Comparison of ENCODE assay signal across 1 cellular context in the genomic region with DNA sequence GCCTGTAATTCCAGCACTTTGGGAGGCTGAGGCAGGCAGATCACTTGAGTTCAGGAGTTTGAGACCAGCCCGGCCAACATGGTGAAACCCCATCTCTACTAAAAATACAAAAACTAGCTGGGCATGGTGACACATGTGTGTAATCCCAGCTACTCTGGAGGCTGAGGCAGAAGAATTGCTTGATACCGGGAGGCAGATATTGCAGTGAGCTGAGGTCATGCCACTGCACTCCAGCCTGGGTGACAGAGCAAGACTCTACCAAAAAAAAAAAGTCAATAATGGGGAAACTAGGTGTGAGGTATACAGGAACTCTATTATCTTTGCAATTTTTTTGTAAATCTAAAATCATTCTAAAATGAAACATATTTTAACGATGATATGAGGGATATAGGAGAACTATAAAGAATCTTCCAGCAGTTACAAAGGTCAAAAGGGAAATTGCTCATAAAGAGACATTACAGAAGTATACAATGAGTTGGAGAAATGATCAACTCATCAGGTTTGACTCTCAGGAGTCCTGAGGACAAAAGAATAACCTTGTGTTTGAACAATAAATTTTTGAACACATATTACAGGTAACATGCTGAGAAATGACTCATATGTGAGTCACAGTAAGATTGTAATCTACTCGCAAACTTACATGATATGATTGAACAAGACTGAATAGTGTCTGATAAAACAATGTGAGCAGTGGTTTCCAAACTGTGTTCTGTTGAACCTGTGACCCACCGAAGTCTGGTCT.
A peak's percentile ranks its signal among the peaks of the same experiment; 100 is the strongest.
TF ChIP-seq lines count a peak whose summit lies in the region.

No MANE protein-coding gene starts in this region.

TF ChIP-seq in HEK293, 187 proteins besides CTCF, POLR2A, EP300 and RAD21 (continued from another document and continues in another):
- TF ChIP-seq, protein P1, sequence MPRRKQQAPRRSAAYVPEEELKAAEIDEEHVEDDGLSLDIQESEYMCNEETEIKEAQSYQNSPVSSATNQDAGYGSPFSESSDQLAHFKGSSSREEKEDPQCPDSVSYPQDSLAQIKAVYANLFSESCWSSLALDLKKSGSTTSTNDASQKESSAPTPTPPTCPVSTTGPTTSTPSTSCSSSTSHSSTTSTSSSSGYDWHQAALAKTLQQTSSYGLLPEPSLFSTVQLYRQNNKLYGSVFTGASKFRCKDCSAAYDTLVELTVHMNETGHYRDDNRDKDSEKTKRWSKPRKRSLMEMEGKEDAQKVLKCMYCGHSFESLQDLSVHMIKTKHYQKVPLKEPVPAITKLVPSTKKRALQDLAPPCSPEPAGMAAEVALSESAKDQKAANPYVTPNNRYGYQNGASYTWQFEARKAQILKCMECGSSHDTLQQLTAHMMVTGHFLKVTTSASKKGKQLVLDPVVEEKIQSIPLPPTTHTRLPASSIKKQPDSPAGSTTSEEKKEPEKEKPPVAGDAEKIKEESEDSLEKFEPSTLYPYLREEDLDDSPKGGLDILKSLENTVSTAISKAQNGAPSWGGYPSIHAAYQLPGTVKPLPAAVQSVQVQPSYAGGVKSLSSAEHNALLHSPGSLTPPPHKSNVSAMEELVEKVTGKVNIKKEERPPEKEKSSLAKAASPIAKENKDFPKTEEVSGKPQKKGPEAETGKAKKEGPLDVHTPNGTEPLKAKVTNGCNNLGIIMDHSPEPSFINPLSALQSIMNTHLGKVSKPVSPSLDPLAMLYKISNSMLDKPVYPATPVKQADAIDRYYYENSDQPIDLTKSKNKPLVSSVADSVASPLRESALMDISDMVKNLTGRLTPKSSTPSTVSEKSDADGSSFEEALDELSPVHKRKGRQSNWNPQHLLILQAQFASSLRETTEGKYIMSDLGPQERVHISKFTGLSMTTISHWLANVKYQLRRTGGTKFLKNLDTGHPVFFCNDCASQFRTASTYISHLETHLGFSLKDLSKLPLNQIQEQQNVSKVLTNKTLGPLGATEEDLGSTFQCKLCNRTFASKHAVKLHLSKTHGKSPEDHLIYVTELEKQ (tag by site-specific recombination; IDR thresholded peaks at IDR 0.05; ENCODE audit: borderline replicate concordance) = peak; percentile 84
- TF ChIP-seq ZNF302 (tag by site-specific recombination; IDR thresholded peaks at IDR 0.05; ENCODE audit: low read depth) = no peak
- TF ChIP-seq, protein P2, sequence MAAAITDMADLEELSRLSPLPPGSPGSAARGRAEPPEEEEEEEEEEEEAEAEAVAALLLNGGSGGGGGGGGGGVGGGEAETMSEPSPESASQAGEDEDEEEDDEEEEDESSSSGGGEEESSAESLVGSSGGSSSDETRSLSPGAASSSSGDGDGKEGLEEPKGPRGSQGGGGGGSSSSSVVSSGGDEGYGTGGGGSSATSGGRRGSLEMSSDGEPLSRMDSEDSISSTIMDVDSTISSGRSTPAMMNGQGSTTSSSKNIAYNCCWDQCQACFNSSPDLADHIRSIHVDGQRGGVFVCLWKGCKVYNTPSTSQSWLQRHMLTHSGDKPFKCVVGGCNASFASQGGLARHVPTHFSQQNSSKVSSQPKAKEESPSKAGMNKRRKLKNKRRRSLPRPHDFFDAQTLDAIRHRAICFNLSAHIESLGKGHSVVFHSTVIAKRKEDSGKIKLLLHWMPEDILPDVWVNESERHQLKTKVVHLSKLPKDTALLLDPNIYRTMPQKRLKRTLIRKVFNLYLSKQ (tag by site-specific recombination; IDR thresholded peaks at IDR 0.05; ENCODE audit: borderline replicate concordance) = no peak
- TF ChIP-seq, protein P3, sequence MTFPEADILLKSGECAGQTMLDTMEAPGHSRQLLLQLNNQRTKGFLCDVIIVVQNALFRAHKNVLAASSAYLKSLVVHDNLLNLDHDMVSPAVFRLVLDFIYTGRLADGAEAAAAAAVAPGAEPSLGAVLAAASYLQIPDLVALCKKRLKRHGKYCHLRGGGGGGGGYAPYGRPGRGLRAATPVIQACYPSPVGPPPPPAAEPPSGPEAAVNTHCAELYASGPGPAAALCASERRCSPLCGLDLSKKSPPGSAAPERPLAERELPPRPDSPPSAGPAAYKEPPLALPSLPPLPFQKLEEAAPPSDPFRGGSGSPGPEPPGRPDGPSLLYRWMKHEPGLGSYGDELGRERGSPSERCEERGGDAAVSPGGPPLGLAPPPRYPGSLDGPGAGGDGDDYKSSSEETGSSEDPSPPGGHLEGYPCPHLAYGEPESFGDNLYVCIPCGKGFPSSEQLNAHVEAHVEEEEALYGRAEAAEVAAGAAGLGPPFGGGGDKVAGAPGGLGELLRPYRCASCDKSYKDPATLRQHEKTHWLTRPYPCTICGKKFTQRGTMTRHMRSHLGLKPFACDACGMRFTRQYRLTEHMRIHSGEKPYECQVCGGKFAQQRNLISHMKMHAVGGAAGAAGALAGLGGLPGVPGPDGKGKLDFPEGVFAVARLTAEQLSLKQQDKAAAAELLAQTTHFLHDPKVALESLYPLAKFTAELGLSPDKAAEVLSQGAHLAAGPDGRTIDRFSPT (tag by site-specific recombination; IDR thresholded peaks at IDR 0.05) = peak; percentile 61; the same call in 1 of the 2 replicates
- TF ChIP-seq WT1 (tag by site-specific recombination; IDR thresholded peaks at IDR 0.05) = 0 out of 2 replicates have a peak, but pooled peaks have one; percentile 25
- peak; percentile 71; the same call in 1 of the 2 replicates for TF ChIP-seq ZNF394 (tag by site-specific recombination; IDR thresholded peaks at IDR 0.05; ENCODE audit: borderline replicate concordance)
- TF ChIP-seq OVOL3 (tag by site-specific recombination; IDR thresholded peaks at IDR 0.05) = no peak
- TF ChIP-seq KLF8 (tag by site-specific recombination; IDR thresholded peaks at IDR 0.05) = peak; percentile 72
- TF ChIP-seq FEZF1 (tag by site-specific recombination; IDR thresholded peaks at IDR 0.05) = peak; percentile 80
- TF ChIP-seq ZEB2 (tag by site-specific recombination; IDR thresholded peaks at IDR 0.05) = peak; percentile 90
- TF ChIP-seq ZIC2 (tag by site-specific recombination; IDR thresholded peaks at IDR 0.05) = peak; percentile 42; the same call in 1 of the 2 replicates
- no peak for TF ChIP-seq ZFP69B (tag by site-specific recombination; IDR thresholded peaks at IDR 0.05)
- peak; percentile 51 for TF ChIP-seq ZNF558 (tag by site-specific recombination; IDR thresholded peaks at IDR 0.05)
- TF ChIP-seq, protein P4, sequence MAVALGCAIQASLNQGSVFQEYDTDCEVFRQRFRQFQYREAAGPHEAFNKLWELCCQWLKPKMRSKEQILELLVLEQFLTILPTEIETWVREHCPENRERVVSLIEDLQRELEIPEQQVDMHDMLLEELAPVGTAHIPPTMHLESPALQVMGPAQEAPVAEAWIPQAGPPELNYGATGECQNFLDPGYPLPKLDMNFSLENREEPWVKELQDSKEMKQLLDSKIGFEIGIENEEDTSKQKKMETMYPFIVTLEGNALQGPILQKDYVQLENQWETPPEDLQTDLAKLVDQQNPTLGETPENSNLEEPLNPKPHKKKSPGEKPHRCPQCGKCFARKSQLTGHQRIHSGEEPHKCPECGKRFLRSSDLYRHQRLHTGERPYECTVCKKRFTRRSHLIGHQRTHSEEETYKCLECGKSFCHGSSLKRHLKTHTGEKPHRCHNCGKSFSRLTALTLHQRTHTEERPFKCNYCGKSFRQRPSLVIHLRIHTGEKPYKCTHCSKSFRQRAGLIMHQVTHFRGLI (tag by site-specific recombination; IDR thresholded peaks at IDR 0.05) = 0 out of 2 replicates have a peak, but pooled peaks have one; percentile 10
- TF ChIP-seq RBAK (tag by site-specific recombination; IDR thresholded peaks at IDR 0.05) = no peak
- TF ChIP-seq, protein P5, sequence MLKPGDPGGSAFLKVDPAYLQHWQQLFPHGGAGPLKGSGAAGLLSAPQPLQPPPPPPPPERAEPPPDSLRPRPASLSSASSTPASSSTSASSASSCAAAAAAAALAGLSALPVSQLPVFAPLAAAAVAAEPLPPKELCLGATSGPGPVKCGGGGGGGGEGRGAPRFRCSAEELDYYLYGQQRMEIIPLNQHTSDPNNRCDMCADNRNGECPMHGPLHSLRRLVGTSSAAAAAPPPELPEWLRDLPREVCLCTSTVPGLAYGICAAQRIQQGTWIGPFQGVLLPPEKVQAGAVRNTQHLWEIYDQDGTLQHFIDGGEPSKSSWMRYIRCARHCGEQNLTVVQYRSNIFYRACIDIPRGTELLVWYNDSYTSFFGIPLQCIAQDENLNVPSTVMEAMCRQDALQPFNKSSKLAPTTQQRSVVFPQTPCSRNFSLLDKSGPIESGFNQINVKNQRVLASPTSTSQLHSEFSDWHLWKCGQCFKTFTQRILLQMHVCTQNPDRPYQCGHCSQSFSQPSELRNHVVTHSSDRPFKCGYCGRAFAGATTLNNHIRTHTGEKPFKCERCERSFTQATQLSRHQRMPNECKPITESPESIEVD (tag by site-specific recombination; IDR thresholded peaks at IDR 0.05) = peak; percentile 58; the same call in 1 of the 2 replicates
- TF ChIP-seq, protein P6, sequence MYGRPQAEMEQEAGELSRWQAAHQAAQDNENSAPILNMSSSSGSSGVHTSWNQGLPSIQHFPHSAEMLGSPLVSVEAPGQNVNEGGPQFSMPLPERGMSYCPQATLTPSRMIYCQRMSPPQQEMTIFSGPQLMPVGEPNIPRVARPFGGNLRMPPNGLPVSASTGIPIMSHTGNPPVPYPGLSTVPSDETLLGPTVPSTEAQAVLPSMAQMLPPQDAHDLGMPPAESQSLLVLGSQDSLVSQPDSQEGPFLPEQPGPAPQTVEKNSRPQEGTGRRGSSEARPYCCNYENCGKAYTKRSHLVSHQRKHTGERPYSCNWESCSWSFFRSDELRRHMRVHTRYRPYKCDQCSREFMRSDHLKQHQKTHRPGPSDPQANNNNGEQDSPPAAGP (tag by site-specific recombination; IDR thresholded peaks at IDR 0.05) = 0 out of 2 replicates have a peak, but pooled peaks have one; percentile 47
- 0 out of 2 replicates have a peak, but pooled peaks have one; percentile 28 for TF ChIP-seq GFI1B (tag by site-specific recombination; IDR thresholded peaks at IDR 0.05)
- TF ChIP-seq, protein P7, sequence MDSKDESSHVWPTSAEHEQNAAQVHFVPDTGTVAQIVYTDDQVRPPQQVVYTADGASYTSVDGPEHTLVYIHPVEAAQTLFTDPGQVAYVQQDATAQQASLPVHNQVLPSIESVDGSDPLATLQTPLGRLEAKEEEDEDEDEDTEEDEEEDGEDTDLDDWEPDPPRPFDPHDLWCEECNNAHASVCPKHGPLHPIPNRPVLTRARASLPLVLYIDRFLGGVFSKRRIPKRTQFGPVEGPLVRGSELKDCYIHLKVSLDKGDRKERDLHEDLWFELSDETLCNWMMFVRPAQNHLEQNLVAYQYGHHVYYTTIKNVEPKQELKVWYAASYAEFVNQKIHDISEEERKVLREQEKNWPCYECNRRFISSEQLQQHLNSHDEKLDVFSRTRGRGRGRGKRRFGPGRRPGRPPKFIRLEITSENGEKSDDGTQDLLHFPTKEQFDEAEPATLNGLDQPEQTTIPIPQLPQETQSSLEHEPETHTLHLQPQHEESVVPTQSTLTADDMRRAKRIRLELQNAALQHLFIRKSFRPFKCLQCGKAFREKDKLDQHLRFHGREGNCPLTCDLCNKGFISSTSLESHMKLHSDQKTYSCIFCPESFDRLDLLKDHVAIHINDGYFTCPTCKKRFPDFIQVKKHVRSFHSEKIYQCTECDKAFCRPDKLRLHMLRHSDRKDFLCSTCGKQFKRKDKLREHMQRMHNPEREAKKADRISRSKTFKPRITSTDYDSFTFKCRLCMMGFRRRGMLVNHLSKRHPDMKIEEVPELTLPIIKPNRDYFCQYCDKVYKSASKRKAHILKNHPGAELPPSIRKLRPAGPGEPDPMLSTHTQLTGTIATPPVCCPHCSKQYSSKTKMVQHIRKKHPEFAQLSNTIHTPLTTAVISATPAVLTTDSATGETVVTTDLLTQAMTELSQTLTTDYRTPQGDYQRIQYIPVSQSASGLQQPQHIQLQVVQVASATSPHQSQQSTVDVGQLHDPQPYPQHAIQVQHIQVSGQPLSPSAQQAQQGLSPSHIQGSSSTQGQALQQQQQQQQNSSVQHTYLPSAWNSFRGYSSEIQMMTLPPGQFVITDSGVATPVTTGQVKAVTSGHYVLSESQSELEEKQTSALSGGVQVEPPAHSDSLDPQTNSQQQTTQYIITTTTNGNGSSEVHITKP (tag by site-specific recombination; IDR thresholded peaks at IDR 0.05) = peak; percentile 89
- peak; percentile 83 for TF ChIP-seq ZNF366 (tag by site-specific recombination; conservative IDR thresholded peaks at IDR 0.05)
- TF ChIP-seq, protein P8, sequence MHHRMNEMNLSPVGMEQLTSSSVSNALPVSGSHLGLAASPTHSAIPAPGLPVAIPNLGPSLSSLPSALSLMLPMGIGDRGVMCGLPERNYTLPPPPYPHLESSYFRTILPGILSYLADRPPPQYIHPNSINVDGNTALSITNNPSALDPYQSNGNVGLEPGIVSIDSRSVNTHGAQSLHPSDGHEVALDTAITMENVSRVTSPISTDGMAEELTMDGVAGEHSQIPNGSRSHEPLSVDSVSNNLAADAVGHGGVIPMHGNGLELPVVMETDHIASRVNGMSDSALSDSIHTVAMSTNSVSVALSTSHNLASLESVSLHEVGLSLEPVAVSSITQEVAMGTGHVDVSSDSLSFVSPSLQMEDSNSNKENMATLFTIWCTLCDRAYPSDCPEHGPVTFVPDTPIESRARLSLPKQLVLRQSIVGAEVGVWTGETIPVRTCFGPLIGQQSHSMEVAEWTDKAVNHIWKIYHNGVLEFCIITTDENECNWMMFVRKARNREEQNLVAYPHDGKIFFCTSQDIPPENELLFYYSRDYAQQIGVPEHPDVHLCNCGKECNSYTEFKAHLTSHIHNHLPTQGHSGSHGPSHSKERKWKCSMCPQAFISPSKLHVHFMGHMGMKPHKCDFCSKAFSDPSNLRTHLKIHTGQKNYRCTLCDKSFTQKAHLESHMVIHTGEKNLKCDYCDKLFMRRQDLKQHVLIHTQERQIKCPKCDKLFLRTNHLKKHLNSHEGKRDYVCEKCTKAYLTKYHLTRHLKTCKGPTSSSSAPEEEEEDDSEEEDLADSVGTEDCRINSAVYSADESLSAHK (tag by site-specific recombination; IDR thresholded peaks at IDR 0.05) = no peak
- TF ChIP-seq ZNF624 (tag by site-specific recombination; IDR thresholded peaks at IDR 0.05) = no peak
- peak; percentile 75 for TF ChIP-seq ZNF629 (tag by site-specific recombination; IDR thresholded peaks at IDR 0.05)
- peak; percentile 51; the same call in 1 of the 2 replicates for TF ChIP-seq ZNF10 (tag by site-specific recombination; IDR thresholded peaks at IDR 0.05)
